ENCODE assay signal across 27 cellular contexts in genomic region chr12:11965258-11965910, GRCh38.
"Had no signal": no experiment of that assay in that cellular context is flagged by ENCODE, and none has a peak within 500 bp of the region (broad histone marks: within the 10 kb centered on the region; RNA-seq: fewer than 3 reads in every experiment).

No MANE protein-coding gene starts in this region.

- H3K27me3 ChIP-seq: pancreas, stomach, suprapubic skin, tibial artery, upper lobe of right lung had no signal

- H3K4me3 Mint-ChIP-seq: mesothelial cell of epicardium; naive thymus-derived CD4-positive, alpha-beta T cell; natural killer cell treated with Interleukin-12 subunit alpha and Interleukin-12 subunit beta and Interleukin-15 and Interleukin-18, amount 100 ng/mL, for 72 hours; stimulated activated naive B cell treated with anti-CD40 and anti-IgM and Interleukin-4, amounts not matched to agents 10 μg/mL and 1 μg/mL and 100 μg/mL, for 72 hours had no signal

- H3K36me3 ChIP-seq: left ventricle myocardium inferior, pancreas, prostate gland, stomach, suprapubic skin, thoracic aorta, tibial artery, upper lobe of right lung had no signal

- H3K27me3 Mint-ChIP-seq: naive thymus-derived CD4-positive, alpha-beta T cell; stimulated activated naive B cell treated with anti-CD40 and anti-IgM and Interleukin-4, amounts not matched to agents 10 μg/mL and 1 μg/mL and 100 μg/mL, for 72 hours had no signal

- H3K4me1 ChIP-seq: left ventricle myocardium inferior, pancreas, prostate gland, stomach, tibial artery, upper lobe of right lung had no signal

- H3K9me3 Mint-ChIP-seq: mesothelial cell of epicardium; natural killer cell treated with Interleukin-12 subunit alpha and Interleukin-12 subunit beta and Interleukin-15 and Interleukin-18, amount 100 ng/mL, for 72 hours; stimulated activated naive B cell treated with anti-CD40 and anti-IgM and Interleukin-4, amounts not matched to agents 10 μg/mL and 1 μg/mL and 100 μg/mL, for 72 hours had no signal

- H3K27ac Mint-ChIP-seq: mesothelial cell of epicardium; stimulated activated naive B cell treated with anti-CD40 and anti-IgM and Interleukin-4, amounts not matched to agents 10 μg/mL and 1 μg/mL and 100 μg/mL, for 72 hours had no signal

- H3K4me3 ChIP-seq: left ventricle myocardium inferior, lung, mucosa of descending colon, pancreas, prostate gland, skin epidermis, stomach, suprapubic skin, thoracic aorta, tibial artery, upper lobe of right lung had no signal

- DNase-seq: hippocampal formation; kidney; left ventricle myocardium inferior; mesendoderm; mucosa of descending colon; naive thymus-derived CD4-positive, alpha-beta T cell; pancreas; retina; right cardiac atrium; stimulated activated CD4-positive, alpha-beta T cell treated with anti-CD3 and anti-CD28 coated beads, Interleukin-12 subunit alpha, Interleukin-12 subunit beta, amount 100 ng/mL, for 4 hours; stimulated activated CD4-positive, alpha-beta T cell treated with anti-CD3 and anti-CD28 coated beads, Interleukin-15, amount 100 ng/mL, for 24 hours; stimulated activated CD4-positive, alpha-beta T cell treated with anti-CD3 and anti-CD28 coated beads, Interleukin-2, amount 100 ng/mL, for 24 hours; stimulated activated CD4-positive, alpha-beta T cell treated with anti-CD3 and anti-CD28 coated beads, Interleukin-4, amount 100 ng/mL, for 1 hour; stimulated activated naive B cell treated with anti-CD40 and anti-IgM and Interleukin-4, amounts not matched to agents 10 μg/mL and 1 μg/mL and 100 μg/mL, for 72 hours; stimulated activated naive CD8-positive, alpha-beta T cell treated with anti-CD3 and anti-CD28 coated beads, Interleukin-15, Interleukin-2, amounts not matched to agents 100 U/mL and 50 U/mL, for 24 hours; stomach; tibial artery; trophoblast cell; upper lobe of right lung had no signal

- H3K27ac ChIP-seq: left ventricle myocardium inferior, pancreas, prostate gland, skin epidermis, stomach, suprapubic skin, thoracic aorta, tibial artery, upper lobe of right lung had no signal

- H3K9me3 ChIP-seq: mucosa of descending colon, pancreas, prostate gland, suprapubic skin, thoracic aorta, tibial artery, upper lobe of right lung had no signal

- ATAC-seq: mucosa of descending colon; naive thymus-derived CD4-positive, alpha-beta T cell; natural killer cell treated with Interleukin-12 subunit alpha and Interleukin-12 subunit beta and Interleukin-15 and Interleukin-18, amount 100 ng/mL, for 72 hours; pancreas; right cardiac atrium; sciatic nerve; stimulated activated naive B cell treated with anti-CD40 and anti-IgM and Interleukin-4, amounts not matched to agents 10 μg/mL and 1 μg/mL and 100 μg/mL, for 72 hours; stimulated activated naive CD8-positive, alpha-beta T cell treated with anti-CD3 and anti-CD28 coated beads, Interleukin-15, Interleukin-2, amounts not matched to agents 100 U/mL and 50 U/mL, for 24 hours; upper lobe of right lung had no signal

- H3K4me1 Mint-ChIP-seq: mesothelial cell of epicardium; stimulated activated naive B cell treated with anti-CD40 and anti-IgM and Interleukin-4, amounts not matched to agents 10 μg/mL and 1 μg/mL and 100 μg/mL, for 72 hours had no signal

- H3K36me3 Mint-ChIP-seq: mesothelial cell of epicardium; natural killer cell treated with Interleukin-12 subunit alpha and Interleukin-12 subunit beta and Interleukin-15 and Interleukin-18, amount 100 ng/mL, for 72 hours had no signal
